Comparison of ENCODE assay signal across 10 cellular contexts in the genomic region with DNA sequence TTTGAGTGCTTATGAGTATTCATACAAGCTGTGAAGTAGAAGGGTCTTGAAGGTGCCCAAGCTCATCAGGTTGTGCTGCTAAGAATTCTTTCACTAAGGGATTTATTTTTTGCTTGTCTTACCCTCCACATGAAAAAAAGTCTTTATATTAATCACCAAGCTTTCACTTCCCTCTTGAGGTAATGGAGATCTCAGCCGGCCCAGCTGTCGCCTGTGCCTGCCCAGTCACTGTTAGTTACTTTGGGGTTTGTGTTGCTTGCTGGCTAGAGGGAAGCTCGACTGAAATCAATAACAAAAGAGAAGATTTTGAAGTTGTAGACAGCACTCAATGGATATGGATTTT. TPM values are rescaled to one million over a fixed set of nuclear protein-coding genes. Genes with fewer than 3 reads are reported as not detected.
DNase-seq lines count a peak whose midpoint lies in the region; ATAC-seq and TF ChIP-seq lines count a peak whose summit lies in the region.
"Had no signal": no experiment of that assay in that cellular context is flagged by ENCODE, and none has a peak within 500 bp of the region (broad histone marks: within the 10 kb centered on the region; RNA-seq: fewer than 3 reads in every experiment).

No MANE protein-coding gene starts in this region.

- TF ChIP-seq CTCF in tibial nerve (IDR thresholded peaks at IDR 0.05) = no peak

- peak; percentile 21 to 53 for ATAC-seq in activated CD4-positive, CD25-positive, alpha-beta regulatory T cell treated with anti-CD3 and anti-CD28 coated beads, Interleukin-2, amount 50 U/mL, for 24 hours
- peak; percentile 98 for ATAC-seq in HG02642 (IDR thresholded peaks at IDR 0.05; ENCODE audit: poor library complexity, unreplicated experiment)
- peak; percentile 98 for ATAC-seq in HG03558 (IDR thresholded peaks at IDR 0.05; ENCODE audit: extremely low read depth, unreplicated experiment)
- peak; percentile 95 for ATAC-seq in stimulated activated memory B cell treated with anti-CD40 and anti-IgM and Interleukin-4, amounts not matched to agents 10 μg/mL and 1 μg/mL and 100 μg/mL, for 72 hours
- ATAC-seq: T-cell had no signal

- H3K4me3 ChIP-seq in tibial nerve = no peak overlapping the region
- H3K4me3 ChIP-seq: MG63 had no signal

- H3K27ac Mint-ChIP-seq in stimulated activated memory B cell treated with anti-CD40 and anti-IgM and Interleukin-4, amounts not matched to agents 10 μg/mL and 1 μg/mL and 100 μg/mL, for 72 hours = peak overlapping the region; percentile 78
- H3K27ac Mint-ChIP-seq: T-cell had no signal

- peaks cover 12% of the 10 kb centered on the region for H3K27me3 Mint-ChIP-seq in stimulated activated memory B cell treated with anti-CD40 and anti-IgM and Interleukin-4, amounts not matched to agents 10 μg/mL and 1 μg/mL and 100 μg/mL, for 72 hours

- H3K4me1 Mint-ChIP-seq in stimulated activated memory B cell treated with anti-CD40 and anti-IgM and Interleukin-4, amounts not matched to agents 10 μg/mL and 1 μg/mL and 100 μg/mL, for 72 hours = peaks cover 28% of the 10 kb centered on the region
- H3K4me1 Mint-ChIP-seq: T-cell had no signal

- H3K4me3 Mint-ChIP-seq in stimulated activated memory B cell treated with anti-CD40 and anti-IgM and Interleukin-4, amounts not matched to agents 10 μg/mL and 1 μg/mL and 100 μg/mL, for 72 hours = peak overlapping the region; percentile 65
- H3K4me3 Mint-ChIP-seq: T-cell had no signal

- no peaks in the 10 kb centered on the region for H3K27me3 ChIP-seq in tibial nerve
- H3K27me3 ChIP-seq: MG63 had no signal

- 58 to 66% methylated on average over 3 of the region's 3 CpGs for WGBS in tibial nerve, 2 donors

- no peak overlapping the region for H3K27ac ChIP-seq in tibial nerve

- TF ChIP-seq EP300 in tibial nerve (IDR thresholded peaks at IDR 0.05) = no peak

- H3K4me1 ChIP-seq in tibial nerve = no peaks in the 10 kb centered on the region

- TF ChIP-seq POLR2A in tibial nerve (IDR thresholded peaks at IDR 0.05) = no peak

- no peaks in the 10 kb centered on the region for H3K36me3 ChIP-seq in tibial nerve
- H3K36me3 ChIP-seq: MG63 had no signal

- H3K9me3 ChIP-seq in tibial nerve = no peaks in the 10 kb centered on the region
- H3K9me3 ChIP-seq: MG63 had no signal

- no peaks in the 10 kb centered on the region for H3K36me3 Mint-ChIP-seq in stimulated activated memory B cell treated with anti-CD40 and anti-IgM and Interleukin-4, amounts not matched to agents 10 μg/mL and 1 μg/mL and 100 μg/mL, for 72 hours
- H3K36me3 Mint-ChIP-seq: T-cell had no signal

- no peak for DNase-seq in activated CD4-positive, CD25-positive, alpha-beta regulatory T cell treated with anti-CD3 and anti-CD28 coated beads, Interleukin-2, amount 50 U/mL, for 72 hours
- DNase-seq in NCI-H128 (lab: John Stamatoyannopoulos, UW; ENCODE audit: unreplicated experiment) (no peak), 8988T (no peak), tibial nerve (ENCODE audit: low spot score in 2 of 2) (no peak)
- DNase-seq: T-cell had no signal

- H3K9me3 Mint-ChIP-seq in stimulated activated memory B cell treated with anti-CD40 and anti-IgM and Interleukin-4, amounts not matched to agents 10 μg/mL and 1 μg/mL and 100 μg/mL, for 72 hours = no peaks in the 10 kb centered on the region
- H3K9me3 Mint-ChIP-seq: T-cell had no signal

RNA-seq across cellular contexts. Expression of a gene that starts 21.9 kb away (rescaled TPM):
- not detected for total RNA-seq in tibial nerve
- total RNA-seq: T-cell had no signal

Comparison
In these comparisons a context has a peak if more than half of its experiments do, and no peak if none do; other contexts are left out.
1. ATAC-seq: peak in every context shown above with its lines; median percentile 98 in HG02642; 98 in HG03558; 95 in stimulated activated memory B cell treated with anti-CD40 and anti-IgM and Interleukin-4, amounts not matched to agents 10 μg/mL and 1 μg/mL and 100 μg/mL, for 72 hours; 37 in activated CD4-positive, CD25-positive, alpha-beta regulatory T cell treated with anti-CD3 and anti-CD28 coated beads, Interleukin-2, amount 50 U/mL, for 24 hours.